In genomic region chr3:94062513-94063404, GRCh38 we compare ENCODE assay signal across 8 cellular contexts. TPM values are rescaled to one million over a fixed set of nuclear protein-coding genes. Genes with fewer than 3 reads are reported as not detected.
DNase-seq lines count a peak whose midpoint lies in the region; ATAC-seq, FAIRE-seq and TF ChIP-seq lines count a peak whose summit lies in the region.

TSS of gene DHFR2 (minus strand) at chr3:94062916. CDS start at chr3:94061511, 1,405 bp downstream.
TSS of gene NSUN3 (plus strand) at chr3:94063061. CDS start at chr3:94063127, 66 bp downstream.

- ATAC-seq in GM19324 (IDR thresholded peaks at IDR 0.05; ENCODE audit: low FRiP score, unreplicated experiment): peak; percentile 97
- ATAC-seq in HG03460 (IDR thresholded peaks at IDR 0.05; ENCODE audit: unreplicated experiment): peak; percentile 93

- TF ChIP-seq CTCF in BJ (IDR thresholded peaks at IDR 0.05; ENCODE audit: insufficient read depth, low read depth, low read length): no peak

- peak within 1 kb of the TSS; percentile 70 for H3K4me3 ChIP-seq in BJ (ENCODE audit: low read depth, low read length)

- peak; percentile 41 for FAIRE-seq in colon (lab: Jason Lieb, UNC)

- CTCF ChIA-PET in BJ (lab: Yijun Ruan, JAX): interaction anchor here (0.9 to 1.7 kb wide), 5 partner anchors 14 to 59 kb away, joined by 3 to 7 read pairs (median 4); no protein-coding TSS in a partner anchor

- DNase-seq in BJ (ENCODE audit: low read depth) (peak; percentile 87), NCI-H524 treated with DMSO at 0.1 percent for 48 hours (lab: John Stamatoyannopoulos, UW) (peak; percentile 92), kidney tubule cell (ENCODE audit: low spot score) (peak; percentile 98)
- DNase-seq in activated CD4-positive, alpha-beta T cell treated with anti-CD3 and anti-CD28 coated beads for 4 hours: peak; percentile 78 to 80
- peak; percentile 46 to 47 for DNase-seq in stimulated activated CD4-positive, alpha-beta T cell treated with anti-CD3 and anti-CD28 coated beads, Interleukin-1b, Interleukin-23, amount 100 ng/mL, for 1 hour (ENCODE audit: low read depth in 2 of 2)

- no peaks in the 10 kb centered on the region for H3K27me3 ChIP-seq in BJ (ENCODE audit: control insufficient read depth, insufficient read depth, low read length)

- H3K36me3 ChIP-seq in BJ (ENCODE audit: control insufficient read depth, insufficient read depth, low read length): no peaks in the 10 kb centered on the region

- POLR2A ChIA-PET in BJ (lab: Charles Lee): interaction anchor here (0.9 kb wide), 1 partner anchor 9 kb away, joined by 4 read pairs; no protein-coding TSS in a partner anchor

RNA-seq across cellular contexts. Expression of gene DHFR2, which starts in this region (rescaled TPM):
- polyA plus RNA-seq in BJ (2011; rRNA removed): 1.6 and 2.5 TPM in 2 replicates
- 1.2 and 1.4 TPM in 2 replicates for polyA minus RNA-seq in BJ (2011; rRNA and poly(A)+ RNA removed)

RNA-seq across cellular contexts. Expression of gene NSUN3, which starts in this region (rescaled TPM):
- 8.2 and 8.7 TPM in 2 replicates for polyA plus RNA-seq in BJ (2011; rRNA removed)
- 6.8 and 7.1 TPM in 2 replicates for polyA minus RNA-seq in BJ (2011; rRNA and poly(A)+ RNA removed)

Comparison
In these comparisons a context has a peak if more than half of its experiments do, and no peak if none do; other contexts are left out.
1. Peak in every context shown above with its lines: DNase-seq, ATAC-seq and H3K4me3 ChIP-seq.
2. DNase-seq: peak in every context shown above with its lines; median percentile 98 in kidney tubule cell; 92 in NCI-H524 treated with DMSO at 0.1 percent for 48 hours; 87 in BJ; 79 in activated CD4-positive, alpha-beta T cell treated with anti-CD3 and anti-CD28 coated beads for 4 hours; 46 in stimulated activated CD4-positive, alpha-beta T cell treated with anti-CD3 and anti-CD28 coated beads, Interleukin-1b, Interleukin-23, amount 100 ng/mL, for 1 hour.